ENCODE assay signal across 9 cellular contexts in genomic region chr19:37172368-37173366, GRCh38. TPM values are rescaled to one million over a fixed set of nuclear protein-coding genes. Genes with fewer than 3 reads are reported as not detected.
A peak's percentile ranks its signal among the peaks of the same experiment; 100 is the strongest.
DNase-seq lines count a peak whose midpoint lies in the region; ATAC-seq and TF ChIP-seq lines count a peak whose summit lies in the region.
"Had no signal": no experiment of that assay in that cellular context is flagged by ENCODE, and none has a peak within 500 bp of the region (broad histone marks: within the 10 kb centered on the region; RNA-seq: fewer than 3 reads in every experiment).

TSS of gene ZNF585A (minus strand) at chr19:37172695. CDS start at chr19:37169910, 2,785 bp downstream.

- peaks cover 32% of the 10 kb centered on the region for H3K9me3 Mint-ChIP-seq in activated CD4-positive, alpha-beta T cell treated with anti-CD3 and anti-CD28 coated beads, Interleukin-2, amount 10 ng/mL, durations not matched to agents 24 days and 14 days

- H3K36me3 Mint-ChIP-seq in activated CD4-positive, alpha-beta T cell treated with anti-CD3 and anti-CD28 coated beads, Interleukin-2, amount 10 ng/mL, durations not matched to agents 24 days and 14 days (ENCODE audit: low read depth) = peaks cover 23% of the 10 kb centered on the region

- H3K27me3 Mint-ChIP-seq in activated CD4-positive, alpha-beta T cell treated with anti-CD3 and anti-CD28 coated beads, Interleukin-2, amount 10 ng/mL, durations not matched to agents 24 days and 14 days = no peaks in the 10 kb centered on the region

- peak; percentile 59 for TF ChIP-seq POLR2A in GM19193 (IDR thresholded peaks at IDR 0.05; ENCODE audit: extremely low read depth, insufficient read depth, insufficient read length)

- intact Hi-C loops in activated CD4-positive, alpha-beta T cell treated with anti-CD3 and anti-CD28 coated beads, Interleukin-2, amount 10 ng/mL, durations not matched to agents 24 days and 14 days (cut with micrococcal nuclease) = loop anchor here (1.0 to 5.0 kb wide), 6 partner anchors 38 to 295 kb away; partner anchors contain the start of genes ZNF383, ZNF420, ZNF568 and ZNF569
- intact Hi-C loops in colonic mucosa (cut with DNase I) = no loop called here

- DNase-seq in AML-193 (lab: John Stamatoyannopoulos, UW) (peak; percentile 95 to 96), NCI-H460 (ENCODE audit: extremely low read depth, low read depth) (peak; percentile 96), colonic mucosa (peak; percentile 92)
- peak; percentile 94 for DNase-seq in activated CD4-positive, alpha-beta T cell treated with anti-CD3 and anti-CD28 coated beads, Interleukin-2, amount 10 ng/mL, durations not matched to agents 24 days and 14 days
- peak; percentile 62 to 81 for DNase-seq in stimulated activated CD4-positive, alpha-beta T cell treated with anti-CD3 and anti-CD28 coated beads, Interleukin-1b, Interleukin-23, amount 100 ng/mL, for 1 hour (ENCODE audit: low read depth in 2 of 2)

- peak; percentile 98 for ATAC-seq in HG03432 (IDR thresholded peaks at IDR 0.05; ENCODE audit: unreplicated experiment)

- H3K4me1 Mint-ChIP-seq in activated CD4-positive, alpha-beta T cell treated with anti-CD3 and anti-CD28 coated beads, Interleukin-2, amount 10 ng/mL, durations not matched to agents 24 days and 14 days = no peaks in the 10 kb centered on the region

- H3K27me3 ChIP-seq in colonic mucosa (no peaks in the 10 kb centered on the region), layer of hippocampus (ENCODE audit: control insufficient read depth, insufficient read depth, low read length) (no peaks in the 10 kb centered on the region)

- no peak within 1 kb of the TSS for H3K27ac Mint-ChIP-seq in activated CD4-positive, alpha-beta T cell treated with anti-CD3 and anti-CD28 coated beads, Interleukin-2, amount 10 ng/mL, durations not matched to agents 24 days and 14 days
- H3K27ac Mint-ChIP-seq: T-helper 1 cell treated with Interleukin-12 subunit alpha and Interleukin-12 subunit beta and Interleukin-4 antibody, amounts not matched to agents 30 μg/mL and 1 μg/mL, for 36 hours had no signal

- H3K4me3 ChIP-seq in colonic mucosa = peak within 1 kb of the TSS; percentile 52

- peak within 1 kb of the TSS; percentile 72 to 84 for H3K9ac ChIP-seq in colonic mucosa (ENCODE audit: low read depth in 2 of 2, low read length in 2 of 2)

- no peaks in the 10 kb centered on the region for H3K36me3 ChIP-seq in colonic mucosa

- H3K4me3 Mint-ChIP-seq in activated CD4-positive, alpha-beta T cell treated with anti-CD3 and anti-CD28 coated beads, Interleukin-2, amount 10 ng/mL, durations not matched to agents 24 days and 14 days = no peak within 1 kb of the TSS
- H3K4me3 Mint-ChIP-seq: T-helper 1 cell treated with Interleukin-12 subunit alpha and Interleukin-12 subunit beta and Interleukin-4 antibody, amounts not matched to agents 30 μg/mL and 1 μg/mL, for 36 hours had no signal

- H3K27ac ChIP-seq in colonic mucosa (peak within 1 kb of the TSS; percentile 41), layer of hippocampus (ENCODE audit: low read depth, low read length) (peak within 1 kb of the TSS; percentile 49)

- H3K9me3 ChIP-seq in colonic mucosa = no peaks in the 10 kb centered on the region

- no peaks in the 10 kb centered on the region for H3K4me1 ChIP-seq in colonic mucosa

- no peak for TF ChIP-seq CTCF in colonic mucosa (IDR thresholded peaks at IDR 0.05)

RNA-seq across cellular contexts. Expression of gene ZNF585A, which starts in this region (rescaled TPM):
- total RNA-seq in NCI-H460 (2014; rRNA removed; shearing (Covaris generic)) = 28.3 and 29.5 TPM in 2 replicates
- 19.5 and 26.4 TPM in 2 replicates for polyA plus RNA-seq in NCI-H460 (2014; cell fraction: nucleus; rRNA removed)
- 2.7 and 3.9 TPM in 2 replicates for total RNA-seq in activated CD4-positive, alpha-beta T cell treated with anti-CD3 and anti-CD28 coated beads, Interleukin-2, amount 10 ng/mL, durations not matched to agents 24 days and 14 days
- total RNA-seq in colonic mucosa = 10 to 100 TPM in 1 of 2 donors, 1 to 10 TPM in 1; 8.4 to 10.2 TPM

Comparison
In these comparisons a context has a peak if more than half of its experiments do, and no peak if none do; other contexts are left out.
1. Peak in every context shown above with its lines: DNase-seq, ATAC-seq, H3K4me3 ChIP-seq and H3K27ac ChIP-seq.